ENCODE assay signal across 8 cellular contexts in the genomic region with DNA sequence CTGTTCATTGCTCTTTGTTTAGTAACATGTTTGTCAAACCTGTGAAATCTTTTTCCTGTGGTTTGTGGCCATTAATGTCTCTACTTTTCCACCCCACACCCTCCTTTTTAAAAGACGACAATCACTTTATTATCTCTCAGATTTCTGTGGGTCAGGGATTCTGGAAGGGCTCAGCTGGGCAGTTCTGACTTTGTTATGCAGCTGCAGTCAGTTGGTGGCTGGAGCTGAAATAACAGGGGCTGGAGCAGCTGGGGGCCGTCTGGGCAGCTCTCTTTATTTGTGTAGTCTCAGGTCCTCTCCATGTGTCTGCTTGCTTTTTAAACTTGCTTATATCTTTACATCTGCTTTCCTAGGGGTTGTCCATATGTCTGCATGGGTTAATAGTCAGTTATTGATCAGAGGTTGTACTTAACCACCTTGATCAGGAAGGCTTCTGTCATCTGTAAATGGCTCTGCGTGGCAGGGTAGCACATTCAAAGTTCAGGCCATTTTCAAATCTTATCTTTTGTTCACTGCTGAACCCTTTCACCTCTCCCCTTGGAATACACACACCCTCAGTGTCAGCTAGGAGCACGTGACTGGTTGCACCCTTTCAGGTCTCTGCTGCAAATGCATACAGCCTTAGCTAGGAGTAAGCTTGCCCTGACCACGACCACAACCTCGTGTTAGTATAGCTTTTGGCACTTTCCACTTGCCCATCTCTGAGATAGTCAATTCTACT.
DNase-seq lines count a peak whose midpoint lies in the region; ATAC-seq and FAIRE-seq lines count a peak whose summit lies in the region.

No MANE protein-coding gene starts in this region.

- DNase-seq in activated CD4-positive, alpha-beta T cell treated with anti-CD3 and anti-CD28 coated beads, Interleukin-2, amount 50 U/mL, for 1 hour = peak; percentile 27
- DNase-seq in globus pallidus (ENCODE audit: low spot score) (peak; percentile 81), urothelium cell line (ENCODE audit: low spot score) (no peak)
- peak; percentile 66 for DNase-seq in stimulated activated CD4-positive, alpha-beta T cell treated with anti-CD3 and anti-CD28 coated beads, Interleukin-1b, Interleukin-23, amount 100 ng/mL, for 48 hours

- peak; percentile 60 for ATAC-seq in HG02610 (IDR thresholded peaks at IDR 0.05; ENCODE audit: unreplicated experiment)
- ATAC-seq in HG03342 (IDR thresholded peaks at IDR 0.05; ENCODE audit: unreplicated experiment) = no peak
- no peak for ATAC-seq in GM18868 (IDR thresholded peaks at IDR 0.05; ENCODE audit: unreplicated experiment)
- no peak for ATAC-seq in GM18870 (IDR thresholded peaks at IDR 0.05; ENCODE audit: unreplicated experiment)

- no peak for FAIRE-seq in urothelium cell line (lab: Jason Lieb, UNC)
